ENCODE assay signal across 1 cellular context in the genomic region with DNA sequence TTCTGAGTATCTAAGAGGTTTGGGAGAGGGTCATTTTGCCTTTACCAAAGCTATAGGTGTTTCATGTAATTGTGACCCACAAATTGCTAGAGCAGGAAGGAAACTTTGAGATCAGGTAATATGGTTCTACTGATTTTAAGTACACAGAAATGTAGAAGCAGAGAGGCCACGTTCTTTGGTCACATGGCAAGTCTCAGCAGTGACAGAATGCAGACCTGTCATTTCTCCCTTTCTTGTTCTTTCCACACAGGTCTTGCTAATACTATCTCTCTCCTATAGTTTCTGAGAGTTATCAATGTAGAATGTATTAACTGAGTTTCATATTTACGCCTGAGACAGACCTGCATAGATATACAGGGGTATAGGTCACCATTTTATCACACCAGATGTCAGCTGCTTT.
TF ChIP-seq lines count a peak whose summit lies in the region.

No MANE protein-coding gene starts in this region.

TF ChIP-seq in SK-N-SH, 30 proteins besides CTCF, POLR2A, EP300 and RAD21 (continued from another document):
- TF ChIP-seq, protein P1, sequence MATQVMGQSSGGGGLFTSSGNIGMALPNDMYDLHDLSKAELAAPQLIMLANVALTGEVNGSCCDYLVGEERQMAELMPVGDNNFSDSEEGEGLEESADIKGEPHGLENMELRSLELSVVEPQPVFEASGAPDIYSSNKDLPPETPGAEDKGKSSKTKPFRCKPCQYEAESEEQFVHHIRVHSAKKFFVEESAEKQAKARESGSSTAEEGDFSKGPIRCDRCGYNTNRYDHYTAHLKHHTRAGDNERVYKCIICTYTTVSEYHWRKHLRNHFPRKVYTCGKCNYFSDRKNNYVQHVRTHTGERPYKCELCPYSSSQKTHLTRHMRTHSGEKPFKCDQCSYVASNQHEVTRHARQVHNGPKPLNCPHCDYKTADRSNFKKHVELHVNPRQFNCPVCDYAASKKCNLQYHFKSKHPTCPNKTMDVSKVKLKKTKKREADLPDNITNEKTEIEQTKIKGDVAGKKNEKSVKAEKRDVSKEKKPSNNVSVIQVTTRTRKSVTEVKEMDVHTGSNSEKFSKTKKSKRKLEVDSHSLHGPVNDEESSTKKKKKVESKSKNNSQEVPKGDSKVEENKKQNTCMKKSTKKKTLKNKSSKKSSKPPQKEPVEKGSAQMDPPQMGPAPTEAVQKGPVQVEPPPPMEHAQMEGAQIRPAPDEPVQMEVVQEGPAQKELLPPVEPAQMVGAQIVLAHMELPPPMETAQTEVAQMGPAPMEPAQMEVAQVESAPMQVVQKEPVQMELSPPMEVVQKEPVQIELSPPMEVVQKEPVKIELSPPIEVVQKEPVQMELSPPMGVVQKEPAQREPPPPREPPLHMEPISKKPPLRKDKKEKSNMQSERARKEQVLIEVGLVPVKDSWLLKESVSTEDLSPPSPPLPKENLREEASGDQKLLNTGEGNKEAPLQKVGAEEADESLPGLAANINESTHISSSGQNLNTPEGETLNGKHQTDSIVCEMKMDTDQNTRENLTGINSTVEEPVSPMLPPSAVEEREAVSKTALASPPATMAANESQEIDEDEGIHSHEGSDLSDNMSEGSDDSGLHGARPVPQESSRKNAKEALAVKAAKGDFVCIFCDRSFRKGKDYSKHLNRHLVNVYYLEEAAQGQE (IDR thresholded peaks at IDR 0.05; ENCODE audit: low read depth, low read length): no peak
- no peak for TF ChIP-seq RFX5 (IDR thresholded peaks at IDR 0.05; ENCODE audit: low read length)
- no peak for TF ChIP-seq MXI1 (IDR thresholded peaks at IDR 0.05; ENCODE audit: low read depth, low read length)
- no peak for TF ChIP-seq RXRA (IDR thresholded peaks at IDR 0.05; ENCODE audit: borderline replicate concordance, low read depth)
- TF ChIP-seq SMC3 (IDR thresholded peaks at IDR 0.05; ENCODE audit: low read depth, low read length): no peak
- TF ChIP-seq JUND (IDR thresholded peaks at IDR 0.05): no peak
- TF ChIP-seq, protein P2, sequence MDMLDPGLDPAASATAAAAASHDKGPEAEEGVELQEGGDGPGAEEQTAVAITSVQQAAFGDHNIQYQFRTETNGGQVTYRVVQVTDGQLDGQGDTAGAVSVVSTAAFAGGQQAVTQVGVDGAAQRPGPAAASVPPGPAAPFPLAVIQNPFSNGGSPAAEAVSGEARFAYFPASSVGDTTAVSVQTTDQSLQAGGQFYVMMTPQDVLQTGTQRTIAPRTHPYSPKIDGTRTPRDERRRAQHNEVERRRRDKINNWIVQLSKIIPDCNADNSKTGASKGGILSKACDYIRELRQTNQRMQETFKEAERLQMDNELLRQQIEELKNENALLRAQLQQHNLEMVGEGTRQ (IDR thresholded peaks at IDR 0.05; ENCODE audit: borderline replicate concordance, low read depth, low read length): no peak
- no peak for TF ChIP-seq GABPA (IDR thresholded peaks at IDR 0.05; ENCODE audit: low read depth)
- TF ChIP-seq, protein P3, sequence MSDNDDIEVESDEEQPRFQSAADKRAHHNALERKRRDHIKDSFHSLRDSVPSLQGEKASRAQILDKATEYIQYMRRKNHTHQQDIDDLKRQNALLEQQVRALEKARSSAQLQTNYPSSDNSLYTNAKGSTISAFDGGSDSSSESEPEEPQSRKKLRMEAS (IDR thresholded peaks at IDR 0.05; ENCODE audit: low read depth): no peak
